ENCODE assay signal across 9 cellular contexts in the genomic region with DNA sequence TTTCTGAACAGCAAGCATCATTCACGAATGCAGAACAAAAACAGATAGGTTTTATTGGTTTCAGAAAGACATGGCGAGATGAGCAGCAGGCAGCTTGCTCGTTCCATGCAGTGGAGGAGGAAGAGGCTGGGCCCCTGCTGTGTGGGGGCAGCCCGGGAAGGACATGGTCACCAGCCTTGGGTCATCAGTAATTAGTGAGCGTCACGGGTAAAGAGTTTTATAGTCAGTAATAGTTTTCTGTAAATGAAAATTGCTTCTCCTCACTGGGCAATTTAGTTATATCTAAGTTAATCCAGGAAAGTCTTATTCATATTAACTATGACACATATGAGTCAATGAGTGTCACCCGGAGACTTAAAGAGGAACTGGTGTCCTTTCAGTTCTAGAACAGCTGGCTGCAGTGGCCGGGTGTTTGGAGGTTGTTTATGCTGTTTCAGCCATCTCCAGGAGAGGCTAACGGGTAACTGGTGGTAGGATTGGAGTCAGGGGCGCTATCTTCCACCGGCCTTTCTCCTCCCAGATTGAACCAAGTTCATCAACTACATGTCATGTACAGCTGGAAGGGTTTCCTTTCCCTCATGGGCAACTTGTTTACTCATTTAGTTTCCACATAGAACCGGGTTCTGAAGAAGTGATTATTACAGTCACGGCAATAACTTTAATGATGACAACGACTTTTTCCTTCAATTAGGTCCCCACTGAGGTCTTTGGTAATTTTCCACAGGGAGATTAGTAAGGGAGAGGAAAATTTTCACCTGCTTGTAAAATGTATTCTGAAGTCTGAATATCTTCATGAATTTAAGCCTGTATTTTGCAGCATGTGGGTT. TPM values are rescaled to one million over a fixed set of nuclear protein-coding genes. Genes with fewer than 3 reads are reported as not detected.
DNase-seq lines count a peak whose midpoint lies in the region; ATAC-seq and TF ChIP-seq lines count a peak whose summit lies in the region.
"Had no signal": no experiment of that assay in that cellular context is flagged by ENCODE, and none has a peak within 500 bp of the region (broad histone marks: within the 10 kb centered on the region; RNA-seq: fewer than 3 reads in every experiment).

No MANE protein-coding gene starts in this region.

- ATAC-seq in HG03045 (IDR thresholded peaks at IDR 0.05; ENCODE audit: unreplicated experiment), result peak; percentile 87

- no peak overlapping the region for H3K4me3 ChIP-seq in testis
- H3K4me3 ChIP-seq in esophagus squamous epithelium, result no peak overlapping the region
- H3K4me3 ChIP-seq: BLaER1 treated with 17β-estradiol and CSF1 and Interleukin-3, amounts not matched to agents 10 nM and 100 nM had no signal

- WGBS in testis, 2 donors, result 85 to 87% methylated on average over 14 of the region's 14 CpGs
- WGBS in esophagus squamous epithelium, 2 donors, result 65 to 71% methylated on average over 14 of the region's 14 CpGs

- H3K27me3 ChIP-seq in testis, result no peaks in the 10 kb centered on the region
- H3K27me3 ChIP-seq in esophagus squamous epithelium, result peaks cover 0 to 20% (median 0%) of the 10 kb centered on the region in 4 donors
- H3K27me3 ChIP-seq: BLaER1 treated with 17β-estradiol and CSF1 and Interleukin-3, amounts not matched to agents 10 nM and 100 nM had no signal

- H3K9me3 ChIP-seq in testis (no peaks in the 10 kb centered on the region), esophagus squamous epithelium (no peaks in the 10 kb centered on the region)
- H3K9me3 ChIP-seq: BLaER1 treated with 17β-estradiol and CSF1 and Interleukin-3, amounts not matched to agents 10 nM and 100 nM had no signal

- H3K27me3 Mint-ChIP-seq in activated T-cell treated with anti-CD3 and anti-CD28 coated beads, Interleukin-2, amount 50 U/mL, for 24 hours, result peaks cover 45% of the 10 kb centered on the region
- peaks cover 20% of the 10 kb centered on the region for H3K27me3 Mint-ChIP-seq in T-helper 2 cell treated with Interferon-gamma antibody and Interleukin-4, amounts not matched to agents 5 μg/mL and 100 μg/mL, for 36 hours (ENCODE audit: low read depth)

- no peak for TF ChIP-seq CTCF in testis (IDR thresholded peaks at IDR 0.05)
- no peak for TF ChIP-seq CTCF in esophagus squamous epithelium (IDR thresholded peaks at IDR 0.05)

- H3K36me3 Mint-ChIP-seq in activated T-cell treated with anti-CD3 and anti-CD28 coated beads, Interleukin-2, amount 50 U/mL, for 24 hours (ENCODE audit: low read depth), result no peaks in the 10 kb centered on the region
- no peaks in the 10 kb centered on the region for H3K36me3 Mint-ChIP-seq in T-helper 2 cell treated with Interferon-gamma antibody and Interleukin-4, amounts not matched to agents 5 μg/mL and 100 μg/mL, for 36 hours (ENCODE audit: low read depth)

- H3K36me3 ChIP-seq in testis (ENCODE audit: low read depth, missing control alignments) (no peaks in the 10 kb centered on the region), esophagus squamous epithelium (no peaks in the 10 kb centered on the region)
- H3K36me3 ChIP-seq: BLaER1 treated with 17β-estradiol and CSF1 and Interleukin-3, amounts not matched to agents 10 nM and 100 nM had no signal

- peak; percentile 47 for DNase-seq in activated T-cell treated with anti-CD3 and anti-CD28 coated beads, Interleukin-2, amount 50 U/mL, for 24 hours
- no peak for DNase-seq in activated T-cell treated with anti-CD3 and anti-CD28 coated beads, Interleukin-2, amount 50 U/mL, for 1 hour
- DNase-seq in T-helper 2 cell treated with Interferon-gamma antibody and Interleukin-4, amounts not matched to agents 5 μg/mL and 100 μg/mL, for 36 hours (ENCODE audit: low spot score), result peak; percentile 33
- peak; percentile 12 for DNase-seq in stimulated activated CD4-positive, alpha-beta T cell treated with anti-CD3 and anti-CD28 coated beads, Interleukin-2, amount 100 ng/mL, for 48 hours
- DNase-seq in testis, result no peak
- no peak for DNase-seq in A172 (ENCODE audit: low spot score)
- no peak for DNase-seq in esophagus squamous epithelium (lab: John Stamatoyannopoulos, UW)

- H3K9me3 Mint-ChIP-seq in activated T-cell treated with anti-CD3 and anti-CD28 coated beads, Interleukin-2, amount 50 U/mL, for 24 hours, result peaks cover 5% of the 10 kb centered on the region
- no peaks in the 10 kb centered on the region for H3K9me3 Mint-ChIP-seq in T-helper 2 cell treated with Interferon-gamma antibody and Interleukin-4, amounts not matched to agents 5 μg/mL and 100 μg/mL, for 36 hours

- H3K27ac ChIP-seq in testis, result no peak overlapping the region
- H3K27ac ChIP-seq in esophagus squamous epithelium, result peak overlapping the region in 1 of 4 donors; percentile 16

- intact Hi-C loops in testis (cut with DNase I; ENCODE audit: low total_unique reads), result no loop called here
- intact Hi-C loops in esophagus squamous epithelium (cut with DNase I), result no loop called here

- H3K4me1 ChIP-seq in testis, result peaks cover 6% of the 10 kb centered on the region
- H3K4me1 ChIP-seq in esophagus squamous epithelium, result no peaks in the 10 kb centered on the region

- H3K27ac Mint-ChIP-seq in activated T-cell treated with anti-CD3 and anti-CD28 coated beads, Interleukin-2, amount 50 U/mL, for 24 hours, result peak overlapping the region; percentile 94
- H3K27ac Mint-ChIP-seq in T-helper 2 cell treated with Interferon-gamma antibody and Interleukin-4, amounts not matched to agents 5 μg/mL and 100 μg/mL, for 36 hours, result peak overlapping the region; percentile 10

- peak overlapping the region; percentile 49 for H3K4me3 Mint-ChIP-seq in activated T-cell treated with anti-CD3 and anti-CD28 coated beads, Interleukin-2, amount 50 U/mL, for 24 hours
- no peak overlapping the region for H3K4me3 Mint-ChIP-seq in T-helper 2 cell treated with Interferon-gamma antibody and Interleukin-4, amounts not matched to agents 5 μg/mL and 100 μg/mL, for 36 hours

- peaks cover 28% of the 10 kb centered on the region for H3K4me1 Mint-ChIP-seq in activated T-cell treated with anti-CD3 and anti-CD28 coated beads, Interleukin-2, amount 50 U/mL, for 24 hours (ENCODE audit: low read depth)
- peaks cover 16% of the 10 kb centered on the region for H3K4me1 Mint-ChIP-seq in T-helper 2 cell treated with Interferon-gamma antibody and Interleukin-4, amounts not matched to agents 5 μg/mL and 100 μg/mL, for 36 hours (ENCODE audit: low read depth)

- TF ChIP-seq POLR2A in testis (IDR thresholded peaks at IDR 0.05) (no peak), esophagus squamous epithelium (IDR thresholded peaks at IDR 0.05) (no peak)

RNA-seq across cellular contexts. Expression of a gene that starts 34.6 kb away (rescaled TPM):
- total RNA-seq in testis, result 1 to 10 TPM; 8.5 to 9.0 TPM
- polyA plus RNA-seq in testis (ENCODE audit: insufficient read depth, low read depth, low replicate concordance), result 5.6 TPM
- 0.74 and 4.3 TPM in 2 replicates for total RNA-seq in A172 (2014; rRNA removed; shearing (Covaris generic))
- total RNA-seq in esophagus squamous epithelium, result 1 to 10 TPM in 2 of 4 donors, under 1 TPM in 2; 0.13 to 3.4 (median 0.81) TPM

Comparison
In these comparisons a context has a peak if more than half of its experiments do, and no peak if none do; other contexts are left out.
1. DNase-seq: peak in activated T-cell treated with anti-CD3 and anti-CD28 coated beads, Interleukin-2, amount 50 U/mL, for 24 hours (single experiment), T-helper 2 cell treated with Interferon-gamma antibody and Interleukin-4, amounts not matched to agents 5 μg/mL and 100 μg/mL, for 36 hours (single experiment) and stimulated activated CD4-positive, alpha-beta T cell treated with anti-CD3 and anti-CD28 coated beads, Interleukin-2, amount 100 ng/mL, for 48 hours (2 of 2); none in activated T-cell treated with anti-CD3 and anti-CD28 coated beads, Interleukin-2, amount 50 U/mL, for 1 hour (single experiment), testis (single experiment), A172 (single experiment) and esophagus squamous epithelium (single experiment).